ENCODE assay signal across 8 cellular contexts in the genomic region with DNA sequence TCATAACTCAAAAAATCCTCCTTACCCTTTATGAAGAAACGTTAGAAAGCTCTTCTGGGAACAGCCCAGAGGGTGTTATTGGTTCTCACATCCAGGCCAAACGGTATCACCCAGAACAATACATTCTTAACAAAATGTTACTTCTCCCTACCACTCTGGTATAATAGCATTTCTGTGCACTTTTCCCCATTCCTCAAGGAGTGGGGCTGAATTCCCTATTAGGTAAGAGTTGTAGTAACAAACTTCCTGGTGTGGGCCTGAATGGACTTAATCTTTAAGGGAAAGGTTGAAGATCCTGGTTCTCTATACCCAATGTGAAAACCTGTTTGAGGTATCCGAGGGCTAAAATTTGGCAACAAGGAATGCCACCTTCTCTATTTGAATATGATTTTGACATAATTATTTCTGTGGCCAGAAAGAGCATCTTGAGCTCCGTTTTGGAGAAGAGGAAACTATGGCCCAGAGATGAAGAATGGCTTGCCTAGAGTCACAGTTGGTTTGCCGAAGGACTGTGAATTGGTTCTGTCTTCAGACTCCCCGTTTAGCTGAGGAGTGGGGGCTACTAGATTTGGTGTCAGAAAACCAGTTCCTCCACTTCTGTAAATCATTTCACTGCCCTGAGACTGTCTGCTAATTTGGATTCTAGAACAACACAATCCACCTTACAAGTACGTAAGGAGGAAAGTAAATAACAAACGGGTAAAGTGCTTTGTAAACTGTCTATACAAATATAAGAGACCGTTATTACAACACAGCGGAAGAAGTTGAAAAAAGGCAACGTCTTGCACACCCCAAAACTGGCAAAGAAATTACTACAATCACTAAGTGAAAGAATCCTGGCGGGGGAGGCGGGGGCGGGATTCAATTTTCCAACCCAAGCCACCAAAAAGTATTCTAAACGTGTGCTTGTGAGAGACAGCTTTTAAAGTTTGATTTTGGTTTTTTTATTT. TPM values are rescaled to one million over a fixed set of nuclear protein-coding genes. Genes with fewer than 3 reads are reported as not detected.
DNase-seq lines count a peak whose midpoint lies in the region; ATAC-seq, FAIRE-seq and TF ChIP-seq lines count a peak whose summit lies in the region.

No MANE protein-coding gene starts in this region.

- H3K36me3 Mint-ChIP-seq in activated CD4-positive, alpha-beta T cell treated with anti-CD3 and anti-CD28 coated beads for 36 hours (ENCODE audit: low read depth), result peaks cover 34% of the 10 kb centered on the region

- TF ChIP-seq CTCF in AG09309 (IDR thresholded peaks at IDR 0.05; ENCODE audit: control insufficient read depth, insufficient read depth, low read depth, low read length, missing control alignments) (no peak), HFF-Myc (IDR thresholded peaks at IDR 0.05; ENCODE audit: low read depth, low read length, missing control alignments) (no peak), pancreas (IDR thresholded peaks at IDR 0.05) (no peak)

- H3K27ac ChIP-seq in esophagus (ENCODE audit: low read depth in 2 of 2, low read length in 1 of 2) (peak overlapping the region; percentile 98), pancreas (peak overlapping the region; percentile 71 to 92 (median 84))

- H3K27me3 Mint-ChIP-seq in activated CD4-positive, alpha-beta T cell treated with anti-CD3 and anti-CD28 coated beads for 36 hours, result no peaks in the 10 kb centered on the region

- POLR2A ChIA-PET in activated CD4-positive, alpha-beta T cell treated with anti-CD3 and anti-CD28 coated beads for 36 hours (lab: Charles Lee), result interaction anchor here (0.6 to 1.3 kb wide), 9 partner anchors 8 to 689 kb away, joined by 3 to 8 read pairs (median 3); a partner anchor contains a TSS

- peak overlapping the region; percentile 64 for H3K4me3 ChIP-seq in AG09309 (ENCODE audit: control insufficient read depth, low read depth, low read length)
- peak overlapping the region; percentile 98 for H3K4me3 ChIP-seq in HFF-Myc (replicated peaks; ENCODE audit: low read depth, low read length)
- H3K4me3 ChIP-seq in esophagus (ENCODE audit: low read depth in 1 of 2, low read length in 2 of 2), result peak overlapping the region in 1 of 2 donors; percentile 89
- H3K4me3 ChIP-seq in pancreas, result peak overlapping the region; percentile 26 to 70 (median 54)

- no peak overlapping the region for H3K4me3 Mint-ChIP-seq in activated CD4-positive, alpha-beta T cell treated with anti-CD3 and anti-CD28 coated beads for 36 hours

- H3K4me1 Mint-ChIP-seq in activated CD4-positive, alpha-beta T cell treated with anti-CD3 and anti-CD28 coated beads for 36 hours, result peaks cover 14% of the 10 kb centered on the region

- H3K27ac Mint-ChIP-seq in activated CD4-positive, alpha-beta T cell treated with anti-CD3 and anti-CD28 coated beads for 36 hours, result peak overlapping the region; percentile 99

- FAIRE-seq in pancreas (lab: Jason Lieb, UNC), result no peak

- no peak for DNase-seq in AG09309 (ENCODE audit: low read depth)
- no peak for DNase-seq in HFF-Myc (ENCODE audit: extremely low read depth, low read depth)
- DNase-seq in activated CD4-positive, alpha-beta T cell treated with anti-CD3 and anti-CD28 coated beads for 36 hours, result peak; percentile 73
- DNase-seq in pancreas, result peak in 1 of 6 donors; percentile 24
- DNase-seq in cerebellum (ENCODE audit: low spot score), result no peak
- DNase-seq in GOT3 (lab: John Stamatoyannopoulos, UW), result no peak

- H3K27me3 ChIP-seq in esophagus (ENCODE audit: control insufficient read depth in 1 of 2, insufficient read depth in 2 of 2, low read length in 2 of 2) (no peaks in the 10 kb centered on the region), pancreas (no peaks in the 10 kb centered on the region)

- H3K9me3 ChIP-seq in esophagus (ENCODE audit: control insufficient read depth in 2 of 2, insufficient read depth in 1 of 2, low read depth in 1 of 2, low read length in 1 of 2) (no peaks in the 10 kb centered on the region), pancreas (no peaks in the 10 kb centered on the region)

- intact Hi-C loops in activated CD4-positive, alpha-beta T cell treated with anti-CD3 and anti-CD28 coated beads for 36 hours (cut with DNase I, micrococcal nuclease), result loop anchor here (1.0 to 10.0 kb wide), 5 partner anchors 20 to 643 kb away; a partner anchor contains a TSS
- intact Hi-C loops in pancreas (cut with DNase I), result no loop called here

- H3K36me3 ChIP-seq in esophagus (ENCODE audit: control insufficient read depth in 2 of 2, insufficient read depth in 2 of 2, low read length in 1 of 2), result no peaks in the 10 kb centered on the region
- H3K36me3 ChIP-seq in pancreas, result no peaks in the 10 kb centered on the region

- no peaks in the 10 kb centered on the region for H3K9me3 Mint-ChIP-seq in activated CD4-positive, alpha-beta T cell treated with anti-CD3 and anti-CD28 coated beads for 36 hours (ENCODE audit: low read depth)

- ATAC-seq in activated CD4-positive, alpha-beta T cell treated with anti-CD3 and anti-CD28 coated beads for 36 hours, result no peak
- ATAC-seq in pancreas (peak; percentile 3 to 25 (median 9)), GM21381 (IDR thresholded peaks at IDR 0.05; ENCODE audit: unreplicated experiment) (no peak)

- CTCF ChIA-PET in activated CD4-positive, alpha-beta T cell treated with anti-CD3 and anti-CD28 coated beads for 36 hours (lab: Charles Lee), result interaction anchor here (0.6 to 1.9 kb wide), 7 partner anchors 9 to 773 kb away, joined by 3 to 6 read pairs (median 3); a partner anchor contains a TSS

- H3K4me1 ChIP-seq in esophagus (ENCODE audit: control insufficient read depth in 2 of 2, insufficient read depth in 2 of 2, low read length in 1 of 2) (no peaks in the 10 kb centered on the region), pancreas (peaks cover 0 to 4% (median 3%) of the 10 kb centered on the region in 3 donors)

- WGBS in esophagus, 2 donors, result 10 to 11% methylated on average over 15 of the region's 15 CpGs
- 8% methylated on average over 15 of the region's 15 CpGs for WGBS in pancreas, 2 donors

RNA-seq across cellular contexts. Expression of a gene that starts 2.3 kb away (rescaled TPM):
- 100 to 1,000 TPM; 176 to 212 TPM for total RNA-seq in activated CD4-positive, alpha-beta T cell treated with anti-CD3 and anti-CD28 coated beads for 36 hours
- polyA plus RNA-seq in esophagus (10 to 100 TPM; 14.5 to 16.9 TPM), pancreas (10 to 100 TPM in 1 of 2 donors, 1 to 10 TPM in 1; 7.1 to 15.3 TPM)
- total RNA-seq in pancreas (10 to 100 TPM in 3 of 6 donors, 1 to 10 TPM in 3; 4.8 to 10.7 (median 8.2) TPM), cerebellum (31.6 TPM)

RNA-seq across cellular contexts. Expression of a gene that starts 23.9 kb away (rescaled TPM):
- total RNA-seq in activated CD4-positive, alpha-beta T cell treated with anti-CD3 and anti-CD28 coated beads for 36 hours, result not detected
- polyA plus RNA-seq in esophagus (under 1 TPM; 0.06 to 0.22 TPM), pancreas (under 1 TPM; 0.14 to 0.19 TPM)
- total RNA-seq in pancreas (under 1 TPM in 1 of 6 donors, not detected in 5; 0.19 TPM), cerebellum (7.3 TPM)

RNA-seq across cellular contexts. Expression of a gene that starts 35.2 kb away (rescaled TPM):
- total RNA-seq in activated CD4-positive, alpha-beta T cell treated with anti-CD3 and anti-CD28 coated beads for 36 hours, result 10 to 100 TPM; 62.4 to 89.3 TPM
- 100 to 1,000 TPM in 1 of 2 donors, 10 to 100 TPM in 1; 94.3 to 116 TPM for polyA plus RNA-seq in esophagus
- total RNA-seq in pancreas, result 10 to 100 TPM; 43.8 to 71.2 (median 56.6) TPM
- polyA plus RNA-seq in pancreas, result 10 to 100 TPM; 59.8 to 78.0 TPM
- total RNA-seq in cerebellum, result 56.2 TPM

RNA-seq across cellular contexts. Expression of a gene that starts 39.0 kb away (rescaled TPM):
- total RNA-seq in activated CD4-positive, alpha-beta T cell treated with anti-CD3 and anti-CD28 coated beads for 36 hours, result 1 to 10 TPM in 1 of 2 experiments, under 1 TPM in 1; 0.50 to 1.2 TPM
- polyA plus RNA-seq in esophagus (1 to 10 TPM; 5.9 to 8.1 TPM), pancreas (1 to 10 TPM; 5.3 to 5.8 TPM)
- total RNA-seq in pancreas (1 to 10 TPM in 4 of 6 donors, under 1 TPM in 2; 0.69 to 4.8 (median 2.0) TPM), cerebellum (13.5 TPM)

RNA-seq across cellular contexts. Expression of a gene that starts 48.7 kb away (rescaled TPM):
- total RNA-seq in activated CD4-positive, alpha-beta T cell treated with anti-CD3 and anti-CD28 coated beads for 36 hours, result 1 to 10 TPM; 5.9 to 6.0 TPM
- 1 to 10 TPM; 4.9 to 7.3 TPM for polyA plus RNA-seq in esophagus
- total RNA-seq in pancreas, result 1 to 10 TPM in 5 of 6 donors, under 1 TPM in 1; 0.87 to 2.3 (median 1.5) TPM
- 1 to 10 TPM; 1.7 to 5.6 TPM for polyA plus RNA-seq in pancreas
- total RNA-seq in cerebellum, result 4.4 TPM

Comparison
In these comparisons a context has a peak if more than half of its experiments do, and no peak if none do; other contexts are left out.
1. ATAC-seq: peak in pancreas (4 of 4); none in activated CD4-positive, alpha-beta T cell treated with anti-CD3 and anti-CD28 coated beads for 36 hours (single experiment) and GM21381 (single experiment).
2. intact Hi-C loops: an anchor here in activated CD4-positive, alpha-beta T cell treated with anti-CD3 and anti-CD28 coated beads for 36 hours (1.0 to 10.0 kb wide); none called in pancreas.